In genomic region chr15:28849271-28849670, GRCh38 we compare ENCODE assay signal across 14 cellular contexts. TPM values are rescaled to one million over a fixed set of nuclear protein-coding genes. Genes with fewer than 3 reads are reported as not detected.
"Had no signal": no experiment of that assay in that cellular context is flagged by ENCODE, and none has a peak within 500 bp of the region (broad histone marks: within the 10 kb centered on the region; RNA-seq: fewer than 3 reads in every experiment).

No MANE protein-coding gene starts in this region.

RNA-seq across cellular contexts. Expression of gene GOLGA6L7, which starts 0.8 kb away (rescaled TPM):
- total RNA-seq: stomach, subcutaneous adipose tissue, suprapubic skin, temporal lobe, thoracic aorta, thyroid gland, tibial nerve, transverse colon, upper lobe of left lung, upper lobe of right lung, ureter, urinary bladder, uterus, vagina had no signal
